1 cellular context compared by ENCODE assay signal in the genomic region with DNA sequence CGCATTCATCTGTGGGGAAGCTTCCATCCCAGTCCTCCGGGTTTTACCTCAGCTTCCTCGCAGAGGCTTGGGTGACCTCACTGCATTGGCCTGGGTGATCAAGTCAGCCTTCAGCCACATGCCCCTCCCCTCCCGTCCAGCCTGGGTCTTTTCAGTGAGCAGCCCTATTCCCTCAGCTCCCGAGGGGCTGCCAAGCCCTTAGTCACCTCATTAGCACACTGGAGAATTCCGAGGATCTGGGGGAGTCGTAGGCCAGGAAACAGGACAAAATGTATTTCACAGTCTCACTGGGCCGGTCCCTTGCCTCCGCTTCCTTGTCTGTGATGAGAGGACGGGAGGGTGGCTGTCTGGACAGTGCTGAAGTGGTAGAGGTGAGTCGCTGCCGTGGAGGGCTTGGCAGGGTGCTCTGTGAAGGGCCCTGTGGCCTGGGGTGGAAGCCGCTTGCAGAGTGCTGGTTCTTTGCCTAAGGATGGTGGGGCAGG.
TF ChIP-seq lines count a peak whose summit lies in the region.

No MANE protein-coding gene starts in this region.

TF ChIP-seq in HCT116, 20 proteins besides CTCF, POLR2A, EP300 and RAD21 (continued from another document):
- no peak for TF ChIP-seq SP1 (IDR thresholded peaks at IDR 0.05; ENCODE audit: low read depth)
